Comparison of ENCODE assay signal across 19 cellular contexts in genomic region chr18:8979258-8979988, GRCh38.
"Had no signal": no experiment of that assay in that cellular context is flagged by ENCODE, and none has a peak within 500 bp of the region (broad histone marks: within the 10 kb centered on the region; RNA-seq: fewer than 3 reads in every experiment).

No MANE protein-coding gene starts in this region.

- H3K27me3 ChIP-seq: gastroesophageal sphincter, right atrium auricular region had no signal

- H3K36me3 Mint-ChIP-seq: activated CD8-positive, alpha-beta memory T cell treated with anti-CD3 and anti-CD28 coated beads, Interleukin-2, amount 10 ng/mL, durations not matched to agents 7 days and 5 days; activated naive CD4-positive, alpha-beta T cell treated with anti-CD3 and anti-CD28 coated beads, Interleukin-2, amount 50 U/mL, for 24 hours; naive thymus-derived CD4-positive, alpha-beta T cell had no signal

- H3K9me3 Mint-ChIP-seq: activated naive CD4-positive, alpha-beta T cell treated with anti-CD3 and anti-CD28 coated beads, Interleukin-2, amount 50 U/mL, for 24 hours; activated T-cell treated with anti-CD3 and anti-CD28 coated beads, Interleukin-2, amount 50 U/mL, for 24 hours; naive thymus-derived CD4-positive, alpha-beta T cell had no signal

- FAIRE-seq: endometrium, islet of Langerhans had no signal

- H3K27ac Mint-ChIP-seq: activated CD8-positive, alpha-beta memory T cell treated with anti-CD3 and anti-CD28 coated beads, Interleukin-2, amount 10 ng/mL, durations not matched to agents 7 days and 5 days; activated naive CD4-positive, alpha-beta T cell treated with anti-CD3 and anti-CD28 coated beads, Interleukin-2, amount 50 U/mL, for 24 hours; activated T-cell treated with anti-CD3 and anti-CD28 coated beads, Interleukin-2, amount 50 U/mL, for 24 hours; naive thymus-derived CD4-positive, alpha-beta T cell had no signal

- H3K4me1 ChIP-seq: gastroesophageal sphincter, parathyroid adenoma, right atrium auricular region had no signal

- H3K4me1 Mint-ChIP-seq: activated CD8-positive, alpha-beta memory T cell treated with anti-CD3 and anti-CD28 coated beads, Interleukin-2, amount 10 ng/mL, durations not matched to agents 7 days and 5 days; activated naive CD4-positive, alpha-beta T cell treated with anti-CD3 and anti-CD28 coated beads, Interleukin-2, amount 50 U/mL, for 24 hours had no signal

- DNase-seq: activated CD4-positive, alpha-beta T cell treated with anti-CD3 and anti-CD28 coated beads for 1 hour; activated CD4-positive, alpha-beta T cell treated with anti-CD3 and anti-CD28 coated beads, Interleukin-2, amount 50 U/mL, for 48 hours; activated CD8-positive, alpha-beta memory T cell treated with anti-CD3 and anti-CD28 coated beads, Interleukin-2, amount 10 ng/mL, durations not matched to agents 7 days and 5 days; activated effector memory CD4-positive, alpha-beta T cell treated with anti-CD3 and anti-CD28 coated beads, Interleukin-2, amount 50 U/mL, for 16 hours; activated T-cell treated with anti-CD3 and anti-CD28 coated beads, Interleukin-2, amount 50 U/mL, for 24 hours; naive thymus-derived CD4-positive, alpha-beta T cell; stimulated activated CD4-positive, alpha-beta T cell treated with anti-CD3 and anti-CD28 coated beads, Interleukin-15, amount 100 ng/mL, for 24 hours; stimulated activated CD4-positive, alpha-beta T cell treated with anti-CD3 and anti-CD28 coated beads, Interleukin-4, amount 100 ng/mL, for 1 hour; stimulated activated naive CD4-positive, alpha-beta T cell treated with Interleukin-2 at 50 U/mL for 16 hours; T-helper 1 cell; T1000; trophoblast cell had no signal

- H3K9ac ChIP-seq: parathyroid adenoma had no signal

- ATAC-seq: activated CD8-positive, alpha-beta memory T cell treated with anti-CD3 and anti-CD28 coated beads, Interleukin-2, amount 10 ng/mL, durations not matched to agents 7 days and 5 days; gastroesophageal sphincter; naive thymus-derived CD4-positive, alpha-beta T cell had no signal

- H3K4me3 Mint-ChIP-seq: activated CD8-positive, alpha-beta memory T cell treated with anti-CD3 and anti-CD28 coated beads, Interleukin-2, amount 10 ng/mL, durations not matched to agents 7 days and 5 days; activated naive CD4-positive, alpha-beta T cell treated with anti-CD3 and anti-CD28 coated beads, Interleukin-2, amount 50 U/mL, for 24 hours; activated T-cell treated with anti-CD3 and anti-CD28 coated beads, Interleukin-2, amount 50 U/mL, for 24 hours; naive thymus-derived CD4-positive, alpha-beta T cell had no signal

- H3K4me3 ChIP-seq: gastroesophageal sphincter, right atrium auricular region, skin epidermis had no signal

- H3K9me3 ChIP-seq: gastroesophageal sphincter, right atrium auricular region had no signal

- H3K27ac ChIP-seq: gastroesophageal sphincter, parathyroid adenoma, right atrium auricular region, skin epidermis had no signal

- H3K36me3 ChIP-seq: gastroesophageal sphincter, right atrium auricular region had no signal

- H3K27me3 Mint-ChIP-seq: activated T-cell treated with anti-CD3 and anti-CD28 coated beads, Interleukin-2, amount 50 U/mL, for 24 hours had no signal
